13 cellular contexts compared by ENCODE assay signal in genomic region chr9:77997611-77998349, GRCh38. TPM values are rescaled to one million over a fixed set of nuclear protein-coding genes. Genes with fewer than 3 reads are reported as not detected.
DNase-seq lines count a peak whose midpoint lies in the region; ATAC-seq and TF ChIP-seq lines count a peak whose summit lies in the region.
"Had no signal": no experiment of that assay in that cellular context is flagged by ENCODE, and none has a peak within 500 bp of the region (broad histone marks: within the 10 kb centered on the region; RNA-seq: fewer than 3 reads in every experiment).

No MANE protein-coding gene starts in this region.

- POLR2A ChIA-PET in PC-3 (lab: Charles Lee; ENCODE audit: unreplicated experiment), result no interaction called here

- H3K36me3 ChIP-seq in CD4-positive, CD25-positive, alpha-beta regulatory T cell (ENCODE audit: control insufficient read depth, insufficient read depth, low read length), result peaks cover 2% of the 10 kb centered on the region
- no peaks in the 10 kb centered on the region for H3K36me3 ChIP-seq in PC-3 (ENCODE audit: low read depth, low read length)
- H3K36me3 ChIP-seq: WERI-Rb-1 had no signal

- intact Hi-C loops in PC-3 (cut with micrococcal nuclease), result no loop called here

- H3K4me1 Mint-ChIP-seq in CD4-positive, CD25-positive, alpha-beta regulatory T cell, result peaks cover 25 to 60% (median 52%) of the 10 kb centered on the region in 4 donors
- H3K4me1 Mint-ChIP-seq in neural crest cell, result peaks cover 40% of the 10 kb centered on the region
- H3K4me1 Mint-ChIP-seq in natural killer cell treated with Interleukin-12 subunit alpha and Interleukin-12 subunit beta and Interleukin-15 and Interleukin-18, amount 100 ng/mL, for 72 hours (ENCODE audit: low read depth in 2 of 2), result peaks cover 0 to 17% of the 10 kb centered on the region in 2 donors

- TF ChIP-seq CTCF in neural crest cell (conservative IDR thresholded peaks at IDR 0.05) (no peak), PC-3 (conservative IDR thresholded peaks at IDR 0.05; ENCODE audit: low read depth, low read length) (no peak)

- CTCF ChIA-PET in PC-3 (lab: Charles Lee), result no interaction called here

- no peak overlapping the region for H2AFZ ChIP-seq in PC-3 (ENCODE audit: low read length)

- H3K4me3 Mint-ChIP-seq in CD4-positive, CD25-positive, alpha-beta regulatory T cell, result no peak overlapping the region
- H3K4me3 Mint-ChIP-seq in neural crest cell, result no peak overlapping the region
- H3K4me3 Mint-ChIP-seq in natural killer cell treated with Interleukin-12 subunit alpha and Interleukin-12 subunit beta and Interleukin-15 and Interleukin-18, amount 100 ng/mL, for 72 hours, result no peak overlapping the region
- H3K4me3 Mint-ChIP-seq: natural killer cell had no signal

- no peaks in the 10 kb centered on the region for H3F3A ChIP-seq in PC-3 (ENCODE audit: low read length, unreplicated experiment)

- no peaks in the 10 kb centered on the region for H3K79me2 ChIP-seq in PC-3 (ENCODE audit: low read length)

- no peak overlapping the region for H3K4me2 ChIP-seq in PC-3 (ENCODE audit: low read length)

- H3K27ac Mint-ChIP-seq in CD4-positive, CD25-positive, alpha-beta regulatory T cell, result peak overlapping the region in 2 of 3 donors; percentile 5 to 35
- peak overlapping the region; percentile 44 for H3K27ac Mint-ChIP-seq in neural crest cell (ENCODE audit: unreplicated experiment)
- no peak overlapping the region for H3K27ac Mint-ChIP-seq in natural killer cell treated with Interleukin-12 subunit alpha and Interleukin-12 subunit beta and Interleukin-15 and Interleukin-18, amount 100 ng/mL, for 72 hours
- H3K27ac Mint-ChIP-seq: IgD-negative memory B cell, natural killer cell had no signal

- no peak overlapping the region for H3K4me3 ChIP-seq in CD4-positive, CD25-positive, alpha-beta regulatory T cell (ENCODE audit: low read depth, low read length)
- H3K4me3 ChIP-seq in PC-3 (ENCODE audit: low read length), result no peak overlapping the region
- H3K4me3 ChIP-seq: body of pancreas had no signal

- no TSS peak for BruUV-seq in PC-3 (replicated peaks; lab: Mats Ljungman, UMichigan)

- no peak for ATAC-seq in CD4-positive, CD25-positive, alpha-beta regulatory T cell (ENCODE audit: low read depth in 2 of 2)
- ATAC-seq in esophagus mucosa, result peak; percentile 33
- ATAC-seq in natural killer cell treated with Interleukin-12 subunit alpha and Interleukin-12 subunit beta and Interleukin-15 and Interleukin-18, amount 100 ng/mL, for 72 hours, result no peak
- ATAC-seq in PC-3, result no peak
- ATAC-seq in HG02763 (IDR thresholded peaks at IDR 0.05; ENCODE audit: unreplicated experiment), result no peak
- ATAC-seq: body of pancreas had no signal

- no peaks in the 10 kb centered on the region for H4K20me1 ChIP-seq in PC-3 (ENCODE audit: low read length)

- H3K9me2 ChIP-seq in PC-3 (replicated peaks; ENCODE audit: low read length), result no peaks in the 10 kb centered on the region

- no peaks in the 10 kb centered on the region for H3K4me1 ChIP-seq in CD4-positive, CD25-positive, alpha-beta regulatory T cell (ENCODE audit: control insufficient read depth, insufficient read depth, low read length, poor library complexity, severe bottlenecking)
- H3K4me1 ChIP-seq in PC-3 (ENCODE audit: insufficient read depth, low read length), result no peaks in the 10 kb centered on the region

- no peak overlapping the region for H3K27ac ChIP-seq in CD4-positive, CD25-positive, alpha-beta regulatory T cell (ENCODE audit: insufficient read depth, low read length, poor library complexity, severe bottlenecking)
- no peak overlapping the region for H3K27ac ChIP-seq in PC-3 (ENCODE audit: low read length)
- H3K27ac ChIP-seq: body of pancreas, WERI-Rb-1 had no signal

- H3K27me3 ChIP-seq in CD4-positive, CD25-positive, alpha-beta regulatory T cell (ENCODE audit: control insufficient read depth, insufficient read depth, low read length), result no peaks in the 10 kb centered on the region
- H3K27me3 ChIP-seq in PC-3 (ENCODE audit: low read length), result no peaks in the 10 kb centered on the region
- H3K27me3 ChIP-seq: body of pancreas had no signal

- H3K9ac ChIP-seq in PC-3 (ENCODE audit: low read length), result no peak overlapping the region

- DNase-seq in CD4-positive, CD25-positive, alpha-beta regulatory T cell, result no peak
- DNase-seq in NCI-H2227 treated with DMSO at 0.1 percent for 48 hours (lab: John Stamatoyannopoulos, UW) (peak; percentile 35), neural crest cell (ENCODE audit: low read depth, low spot score) (no peak), Kasumi-1 (lab: John Stamatoyannopoulos, UW) (no peak), PC-3 (no peak)
- no peak for DNase-seq in natural killer cell treated with Interleukin-12 subunit alpha and Interleukin-12 subunit beta and Interleukin-15 and Interleukin-18, amount 100 ng/mL, for 72 hours (ENCODE audit: low spot score)
- DNase-seq: body of pancreas, natural killer cell, WERI-Rb-1 had no signal

- H3K36me3 Mint-ChIP-seq in CD4-positive, CD25-positive, alpha-beta regulatory T cell, result peaks cover 25% of the 10 kb centered on the region
- H3K36me3 Mint-ChIP-seq in neural crest cell (ENCODE audit: low read depth), result peaks cover 2% of the 10 kb centered on the region
- no peaks in the 10 kb centered on the region for H3K36me3 Mint-ChIP-seq in natural killer cell treated with Interleukin-12 subunit alpha and Interleukin-12 subunit beta and Interleukin-15 and Interleukin-18, amount 100 ng/mL, for 72 hours
- H3K36me3 Mint-ChIP-seq: IgD-negative memory B cell, natural killer cell had no signal

- H3K27me3 Mint-ChIP-seq in CD4-positive, CD25-positive, alpha-beta regulatory T cell, result no peaks in the 10 kb centered on the region
- H3K27me3 Mint-ChIP-seq in neural crest cell (ENCODE audit: low read depth), result no peaks in the 10 kb centered on the region
- H3K27me3 Mint-ChIP-seq in natural killer cell treated with Interleukin-12 subunit alpha and Interleukin-12 subunit beta and Interleukin-15 and Interleukin-18, amount 100 ng/mL, for 72 hours, result no peaks in the 10 kb centered on the region

- no peaks in the 10 kb centered on the region for H3K9me3 ChIP-seq in CD4-positive, CD25-positive, alpha-beta regulatory T cell (ENCODE audit: control insufficient read depth in 2 of 2, low read length in 2 of 2)
- H3K9me3 ChIP-seq in PC-3 (ENCODE audit: low read length), result no peaks in the 10 kb centered on the region
- H3K9me3 ChIP-seq: body of pancreas had no signal

- no peaks in the 10 kb centered on the region for H3K9me3 Mint-ChIP-seq in CD4-positive, CD25-positive, alpha-beta regulatory T cell
- no peaks in the 10 kb centered on the region for H3K9me3 Mint-ChIP-seq in neural crest cell
- no peaks in the 10 kb centered on the region for H3K9me3 Mint-ChIP-seq in natural killer cell treated with Interleukin-12 subunit alpha and Interleukin-12 subunit beta and Interleukin-15 and Interleukin-18, amount 100 ng/mL, for 72 hours
- H3K9me3 Mint-ChIP-seq: natural killer cell had no signal

RNA-seq across cellular contexts. Expression of gene GNAQ, which starts 33.8 kb away (rescaled TPM):
- total RNA-seq in CD4-positive, CD25-positive, alpha-beta regulatory T cell, result 79.4 TPM
- polyA plus RNA-seq in CD4-positive, CD25-positive, alpha-beta regulatory T cell, result 10 to 100 TPM in 3 of 4 donors, 1 to 10 TPM in 1; 8.5 to 20.5 (median 14.0) TPM
- total RNA-seq in esophagus mucosa (28.8 TPM), neural crest cell (53.3 and 59.1 TPM in 2 replicates), PC-3 (2014; rRNA removed) (0.51 and 0.86 TPM in 2 replicates)
- total RNA-seq in natural killer cell treated with Interleukin-12 subunit alpha and Interleukin-12 subunit beta and Interleukin-15 and Interleukin-18, amount 100 ng/mL, for 72 hours, result 10 to 100 TPM; 21.1 to 39.4 TPM
- total RNA-seq: OCI-LY7 had no signal

Comparison
In these comparisons a context has a peak if more than half of its experiments do, and no peak if none do; other contexts are left out.
1. H3K27ac Mint-ChIP-seq: peak in CD4-positive, CD25-positive, alpha-beta regulatory T cell (2 of 3) and neural crest cell (single experiment); none in natural killer cell treated with Interleukin-12 subunit alpha and Interleukin-12 subunit beta and Interleukin-15 and Interleukin-18, amount 100 ng/mL, for 72 hours (0 of 2).
2. RNA of gene GNAQ, which starts 33.8 kb away (total RNA-seq): 79.4 TPM in CD4-positive, CD25-positive, alpha-beta regulatory T cell (single experiment), 53.3 to 59.1 TPM in neural crest cell, 21.1 to 39.4 TPM in natural killer cell treated with Interleukin-12 subunit alpha and Interleukin-12 subunit beta and Interleukin-15 and Interleukin-18, amount 100 ng/mL, for 72 hours and 28.8 TPM in esophagus mucosa (single experiment); 0.51 to 0.86 TPM in PC-3; every median in the first group is over 10 times any median in the second.